ENCODE assay signal across 31 cellular contexts in the genomic region with DNA sequence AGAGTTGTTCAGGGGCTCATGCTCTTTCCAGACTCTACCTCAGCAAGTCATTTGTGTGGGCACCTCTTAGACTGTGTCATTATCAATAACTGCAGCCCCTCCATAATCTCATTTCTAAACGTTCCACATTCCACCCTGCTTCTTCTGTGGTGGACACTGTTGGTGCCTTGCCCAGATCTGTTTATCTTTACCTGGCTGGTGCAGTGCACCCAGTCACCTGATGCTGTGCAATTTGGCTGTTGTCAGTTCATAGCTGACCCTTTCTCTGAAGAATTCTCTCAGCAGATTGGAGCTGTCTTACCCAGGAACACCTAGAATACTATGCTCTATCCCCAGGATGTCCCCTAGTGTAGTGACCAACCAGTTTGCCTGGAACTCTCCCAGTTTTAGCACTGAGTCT.
"Had no signal": no experiment of that assay in that cellular context is flagged by ENCODE, and none has a peak within 500 bp of the region (broad histone marks: within the 10 kb centered on the region; RNA-seq: fewer than 3 reads in every experiment).

No MANE protein-coding gene starts in this region.

- H3K27ac ChIP-seq: brain microvascular endothelial cell, SK-N-MC had no signal

- H3K4me3 ChIP-seq: SK-N-MC had no signal

- H3K27me3 Mint-ChIP-seq: activated B cell treated with CpG ODN at 0.5 μM for 24 hours; activated CD4-positive, alpha-beta memory T cell treated with anti-CD3 and anti-CD28 coated beads, Interleukin-2, amount 10 ng/mL, durations not matched to agents 7 days and 5 days; activated naive CD8-positive, alpha-beta T cell; activated T-helper 17 cell treated with anti-CD3 and anti-CD28 coated beads, Interleukin-2, amount 50 U/mL, for 72 hours; T-cell had no signal

- H3K27me3 ChIP-seq: brain microvascular endothelial cell had no signal

- H3K9me3 Mint-ChIP-seq: activated B cell treated with CpG ODN at 0.5 μM for 24 hours; activated CD4-positive, alpha-beta memory T cell treated with anti-CD3 and anti-CD28 coated beads, Interleukin-2, amount 10 ng/mL, durations not matched to agents 7 days and 5 days; activated naive CD4-positive, alpha-beta T cell treated with anti-CD3 and anti-CD28 coated beads for 36 hours; activated T-helper 17 cell treated with anti-CD3 and anti-CD28 coated beads, Interleukin-2, amount 50 U/mL, for 72 hours; T-cell had no signal

- H3K36me3 ChIP-seq: brain microvascular endothelial cell had no signal

- H3K4me1 Mint-ChIP-seq: activated B cell treated with CpG ODN at 0.5 μM for 24 hours, T-cell had no signal

- DNase-seq: activated B cell treated with CpG ODN at 0.5 μM for 24 hours; activated CD4-positive, alpha-beta memory T cell treated with anti-CD3 and anti-CD28 coated beads, Interleukin-2, amount 10 ng/mL, durations not matched to agents 7 days and 5 days; activated CD4-positive, alpha-beta T cell treated with anti-CD3 and anti-CD28 coated beads for 1 hour; activated CD4-positive, alpha-beta T cell treated with anti-CD3 and anti-CD28 coated beads, Interleukin-2, amount 50 U/mL, for 1 hour; activated gamma-delta T cell; activated naive CD4-positive, alpha-beta T cell treated with anti-CD3 and anti-CD28 coated beads for 36 hours; activated T-cell treated with anti-CD3 and anti-CD28 coated beads for 4 hours; activated T-cell treated with anti-CD3 and anti-CD28 coated beads, Interleukin-2, amount 50 U/mL, for 48 hours; amygdala; brain microvascular endothelial cell; cerebellar nuclear complex; Kasumi-1; NCI-H1105 treated with DMSO at 0.1 percent for 48 hours; NCI-H146; NCI-H187 treated with DMSO at 0.1 percent for 48 hours; NCI-H2171; NCI-H2227 treated with DMSO at 0.1 percent for 48 hours; NCI-H446 treated with DMSO at 0.1 percent for 48 hours; NCI-H524 treated with DMSO at 0.1 percent for 48 hours; NCI-H774; NK-92 treated with Interleukin-12 subunit alpha and Interleukin-12 subunit beta, amount 100 ng/mL, for 24 hours; OCI-M1; RPMI8226; T-cell; T-helper 2 cell; T1000 had no signal

- H3K4me3 Mint-ChIP-seq: activated B cell treated with CpG ODN at 0.5 μM for 24 hours; activated CD4-positive, alpha-beta memory T cell treated with anti-CD3 and anti-CD28 coated beads, Interleukin-2, amount 10 ng/mL, durations not matched to agents 7 days and 5 days; activated naive CD4-positive, alpha-beta T cell treated with anti-CD3 and anti-CD28 coated beads for 36 hours; activated naive CD8-positive, alpha-beta T cell; activated T-helper 17 cell treated with anti-CD3 and anti-CD28 coated beads, Interleukin-2, amount 50 U/mL, for 72 hours; T-cell had no signal

- H3K27ac Mint-ChIP-seq: activated B cell treated with CpG ODN at 0.5 μM for 24 hours; activated CD4-positive, alpha-beta memory T cell treated with anti-CD3 and anti-CD28 coated beads, Interleukin-2, amount 10 ng/mL, durations not matched to agents 7 days and 5 days; activated naive CD4-positive, alpha-beta T cell treated with anti-CD3 and anti-CD28 coated beads for 36 hours; activated naive CD8-positive, alpha-beta T cell; T-cell had no signal

- ATAC-seq: Panc1, Right ventricle myocardium inferior, T-cell had no signal
